In genomic region chr13:31846182-31846938, GRCh38 we compare ENCODE assay signal across 8 cellular contexts.
DNase-seq lines count a peak whose midpoint lies in the region; ATAC-seq and TF ChIP-seq lines count a peak whose summit lies in the region.

No MANE protein-coding gene starts in this region.

- under 1% methylated on average over 54 of the region's 74 CpGs for WGBS in suprapubic skin

- peak overlapping the region; percentile 56 for H3K4me3 ChIP-seq in HAP-1
- H3K4me3 ChIP-seq in SJSA1 = peak overlapping the region; percentile 61
- H3K4me3 ChIP-seq in suprapubic skin = peak overlapping the region; percentile 88

- TF ChIP-seq POLR2A in suprapubic skin (IDR thresholded peaks at IDR 0.05) = no peak

- ATAC-seq in omental fat pad (ENCODE audit: low FRiP score) = peak; percentile 97

- no peak overlapping the region for H3K27ac ChIP-seq in SJSA1
- H3K27ac ChIP-seq in suprapubic skin = peak overlapping the region; percentile 88

- H3K4me1 ChIP-seq in HAP-1 (peaks cover 3% of the 10 kb centered on the region; the same call in 1 of the 2 replicates), SJSA1 (replicated peaks) (peaks cover 5% of the 10 kb centered on the region; the same call in 1 of the 2 replicates), suprapubic skin (peaks cover 17% of the 10 kb centered on the region)

- H3K9me3 ChIP-seq in HAP-1 (no peaks in the 10 kb centered on the region), SJSA1 (replicated peaks) (no peaks in the 10 kb centered on the region), suprapubic skin (no peaks in the 10 kb centered on the region)

- in situ Hi-C loops in HAP-1 (cut with MboI; ENCODE audit: low sequenced_read_pairs) = no loop called here

- DNase-seq in ELR (ENCODE audit: low read depth) (peak; percentile 90), HAP-1 (ENCODE audit: low spot score in 2 of 2) (peak; percentile 83 to 93), M059J (ENCODE audit: low read depth) (peak; percentile 80), SJSA1 (ENCODE audit: low read depth in 1 of 2, low spot score in 2 of 2) (peak; percentile 78 to 80), head of caudate nucleus (peak; percentile 39 to 95 (median 89)), omental fat pad (ENCODE audit: low spot score) (peak; percentile 55), suprapubic skin (ENCODE audit: low spot score in 2 of 2) (peak; percentile 87 to 88)
- peak; percentile 15 for DNase-seq in activated naive CD4-positive, alpha-beta T cell treated with anti-CD3 and anti-CD28 coated beads, Interleukin-2, amount 50 U/mL, for 16 hours

- intact Hi-C loops in head of caudate nucleus (cut with DNase I) = no loop called here

- H3K36me3 ChIP-seq in HAP-1 (replicated peaks) (no peaks in the 10 kb centered on the region), SJSA1 (no peaks in the 10 kb centered on the region), suprapubic skin (no peaks in the 10 kb centered on the region)

- no peak for TF ChIP-seq CTCF in omental fat pad (IDR thresholded peaks at IDR 0.05)
- TF ChIP-seq CTCF in suprapubic skin (IDR thresholded peaks at IDR 0.05) = no peak

- TF ChIP-seq EP300 in suprapubic skin (IDR thresholded peaks at IDR 0.05) = no peak

- H3K27me3 ChIP-seq in HAP-1 (ENCODE audit: low read depth) (0 out of 2 replicates have a peak, but pooled peaks cover 7% of the 10 kb centered on the region), SJSA1 (replicated peaks) (peaks cover 12% of the 10 kb centered on the region), suprapubic skin (no peaks in the 10 kb centered on the region)

Comparison
In these comparisons a context has a peak if more than half of its experiments do, and no peak if none do; other contexts are left out.
1. DNase-seq: peak in every context shown above with its lines; median percentile 90 in ELR; 89 in head of caudate nucleus; 88 in HAP-1; 88 in suprapubic skin; 80 in M059J; 79 in SJSA1; 55 in omental fat pad; 15 in activated naive CD4-positive, alpha-beta T cell treated with anti-CD3 and anti-CD28 coated beads, Interleukin-2, amount 50 U/mL, for 16 hours.